Comparison of ENCODE assay signal across 1 cellular context in the genomic region with DNA sequence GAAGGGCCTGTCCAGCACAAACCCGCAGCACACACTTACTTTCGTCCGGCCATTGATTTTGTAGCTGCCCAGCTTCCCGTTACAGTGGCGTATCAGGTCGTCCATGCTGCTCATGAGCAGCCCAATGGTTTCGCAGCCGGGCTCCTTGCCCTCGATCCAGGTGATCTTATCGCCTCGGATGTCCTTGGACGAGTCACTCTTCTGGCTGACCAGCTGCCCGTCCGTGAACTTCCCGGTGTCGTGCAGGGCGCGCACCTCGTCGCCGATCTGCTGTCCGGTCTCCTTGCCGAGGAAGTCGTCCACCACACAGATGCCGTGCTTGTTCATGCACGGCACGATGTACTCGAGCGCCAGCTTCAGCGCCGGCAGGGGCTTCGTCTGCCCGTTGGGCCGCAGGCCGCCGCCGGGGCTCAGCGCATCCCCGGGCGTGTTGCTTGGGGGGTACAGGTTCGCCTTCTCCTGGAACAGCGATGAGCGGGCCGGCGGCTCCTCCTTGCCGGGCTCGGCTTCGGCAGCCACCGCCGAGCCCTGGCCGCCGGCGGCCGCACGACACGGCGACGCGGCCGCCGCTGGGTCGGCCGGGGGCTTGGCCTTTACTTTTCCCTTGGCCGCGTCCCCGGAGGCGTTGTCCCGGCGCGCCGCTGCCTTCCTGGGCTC.
A peak's percentile ranks its signal among the peaks of the same experiment; 100 is the strongest.
TF ChIP-seq lines count a peak whose summit lies in the region.

No MANE protein-coding gene starts in this region.

TF ChIP-seq in K562, 482 proteins besides CTCF, POLR2A, EP300 and RAD21 (continued from another document and continues in another):
- TF ChIP-seq, protein P1, sequence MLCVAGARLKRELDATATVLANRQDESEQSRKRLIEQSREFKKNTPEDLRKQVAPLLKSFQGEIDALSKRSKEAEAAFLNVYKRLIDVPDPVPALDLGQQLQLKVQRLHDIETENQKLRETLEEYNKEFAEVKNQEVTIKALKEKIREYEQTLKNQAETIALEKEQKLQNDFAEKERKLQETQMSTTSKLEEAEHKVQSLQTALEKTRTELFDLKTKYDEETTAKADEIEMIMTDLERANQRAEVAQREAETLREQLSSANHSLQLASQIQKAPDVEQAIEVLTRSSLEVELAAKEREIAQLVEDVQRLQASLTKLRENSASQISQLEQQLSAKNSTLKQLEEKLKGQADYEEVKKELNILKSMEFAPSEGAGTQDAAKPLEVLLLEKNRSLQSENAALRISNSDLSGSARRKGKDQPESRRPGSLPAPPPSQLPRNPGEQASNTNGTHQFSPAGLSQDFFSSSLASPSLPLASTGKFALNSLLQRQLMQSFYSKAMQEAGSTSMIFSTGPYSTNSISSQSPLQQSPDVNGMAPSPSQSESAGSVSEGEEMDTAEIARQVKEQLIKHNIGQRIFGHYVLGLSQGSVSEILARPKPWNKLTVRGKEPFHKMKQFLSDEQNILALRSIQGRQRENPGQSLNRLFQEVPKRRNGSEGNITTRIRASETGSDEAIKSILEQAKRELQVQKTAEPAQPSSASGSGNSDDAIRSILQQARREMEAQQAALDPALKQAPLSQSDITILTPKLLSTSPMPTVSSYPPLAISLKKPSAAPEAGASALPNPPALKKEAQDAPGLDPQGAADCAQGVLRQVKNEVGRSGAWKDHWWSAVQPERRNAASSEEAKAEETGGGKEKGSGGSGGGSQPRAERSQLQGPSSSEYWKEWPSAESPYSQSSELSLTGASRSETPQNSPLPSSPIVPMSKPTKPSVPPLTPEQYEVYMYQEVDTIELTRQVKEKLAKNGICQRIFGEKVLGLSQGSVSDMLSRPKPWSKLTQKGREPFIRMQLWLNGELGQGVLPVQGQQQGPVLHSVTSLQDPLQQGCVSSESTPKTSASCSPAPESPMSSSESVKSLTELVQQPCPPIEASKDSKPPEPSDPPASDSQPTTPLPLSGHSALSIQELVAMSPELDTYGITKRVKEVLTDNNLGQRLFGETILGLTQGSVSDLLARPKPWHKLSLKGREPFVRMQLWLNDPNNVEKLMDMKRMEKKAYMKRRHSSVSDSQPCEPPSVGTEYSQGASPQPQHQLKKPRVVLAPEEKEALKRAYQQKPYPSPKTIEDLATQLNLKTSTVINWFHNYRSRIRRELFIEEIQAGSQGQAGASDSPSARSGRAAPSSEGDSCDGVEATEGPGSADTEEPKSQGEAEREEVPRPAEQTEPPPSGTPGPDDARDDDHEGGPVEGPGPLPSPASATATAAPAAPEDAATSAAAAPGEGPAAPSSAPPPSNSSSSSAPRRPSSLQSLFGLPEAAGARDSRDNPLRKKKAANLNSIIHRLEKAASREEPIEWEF (CRISPR knock-in tag; IDR thresholded peaks at IDR 0.05): no peak
- TF ChIP-seq HDGF (IDR thresholded peaks at IDR 0.05) (no peak), CBX3 (IDR thresholded peaks at IDR 0.05; ENCODE audit: borderline replicate concordance in 1 of 2, low read length in 2 of 2) (0 out of 3 replicates have a peak, but pooled peaks of 1 of the 2 experiments have one; percentile 15), ZNF586 (CRISPR knock-in tag; conservative IDR thresholded peaks at IDR 0.05) (no peak), FIP1L1 (IDR thresholded peaks at IDR 0.05; ENCODE audit: low read depth, low read length, poor library complexity, severe bottlenecking) (no peak), POLR2G (IDR thresholded peaks at IDR 0.05; ENCODE audit: low read depth, low read length) (peak; percentile 70), MYNN (IDR thresholded peaks at IDR 0.05) (0 out of 2 replicates have a peak, but pooled peaks have one; percentile 7), MYNN (CRISPR knock-in tag; IDR thresholded peaks at IDR 0.05) (no peak), RB1 (IDR thresholded peaks at IDR 0.05; ENCODE audit: low read depth) (0 out of 2 replicates have a peak, but pooled peaks have one; percentile 20), MAFG (tag; conservative IDR thresholded peaks at IDR 0.05) (no peak), SOX6 (IDR thresholded peaks at IDR 0.05) (0 out of 2 replicates have a peak, but pooled peaks have one; percentile 12), ZNF316 (IDR thresholded peaks at IDR 0.05) (no peak), BRF1 (IDR thresholded peaks at IDR 0.05; ENCODE audit: borderline replicate concordance, extremely low read depth, insufficient read length) (no peak), TBP (optimal IDR thresholded peaks at IDR 0.05; ENCODE audit: low read depth, low read length) (peak; percentile 7), DIDO1 (tag; IDR thresholded peaks at IDR 0.05; ENCODE audit: low read depth) (no peak), FOSL1 (tag; conservative IDR thresholded peaks at IDR 0.05) (peak; percentile 14), FOS (IDR thresholded peaks at IDR 0.05; ENCODE audit: extremely low read depth, insufficient read length) (no peak), SMAD4 (CRISPR knock-in tag; conservative IDR thresholded peaks at IDR 0.05) (0 out of 2 replicates have a peak, but pooled peaks have one; percentile 56), TEAD4 (IDR thresholded peaks at IDR 0.05; ENCODE audit: low read length) (peak; percentile 16; the same call in 1 of the 2 replicates), TEAD4 (CRISPR knock-in tag; IDR thresholded peaks at IDR 0.05; ENCODE audit: borderline replicate concordance) (no peak), ZNF431 (CRISPR knock-in tag; IDR thresholded peaks at IDR 0.05) (peak; percentile 47; the same call in 1 of the 2 replicates), ZNF436 (CRISPR knock-in tag; IDR thresholded peaks at IDR 0.05) (no peak), ZNF282 (CRISPR knock-in tag; IDR thresholded peaks at IDR 0.05) (peak; percentile 32; the same call in 1 of the 2 replicates), DDX20 (tag; IDR thresholded peaks at IDR 0.05; ENCODE audit: low read depth) (no peak), MIER1 (IDR thresholded peaks at IDR 0.05; ENCODE audit: low read depth) (no peak), SETDB1 (IDR thresholded peaks at IDR 0.05; ENCODE audit: low read length) (no peak), PHF20 (IDR thresholded peaks at IDR 0.05; ENCODE audit: partially characterized antibody) (peak; percentile 45)
- TF ChIP-seq, protein P2, sequence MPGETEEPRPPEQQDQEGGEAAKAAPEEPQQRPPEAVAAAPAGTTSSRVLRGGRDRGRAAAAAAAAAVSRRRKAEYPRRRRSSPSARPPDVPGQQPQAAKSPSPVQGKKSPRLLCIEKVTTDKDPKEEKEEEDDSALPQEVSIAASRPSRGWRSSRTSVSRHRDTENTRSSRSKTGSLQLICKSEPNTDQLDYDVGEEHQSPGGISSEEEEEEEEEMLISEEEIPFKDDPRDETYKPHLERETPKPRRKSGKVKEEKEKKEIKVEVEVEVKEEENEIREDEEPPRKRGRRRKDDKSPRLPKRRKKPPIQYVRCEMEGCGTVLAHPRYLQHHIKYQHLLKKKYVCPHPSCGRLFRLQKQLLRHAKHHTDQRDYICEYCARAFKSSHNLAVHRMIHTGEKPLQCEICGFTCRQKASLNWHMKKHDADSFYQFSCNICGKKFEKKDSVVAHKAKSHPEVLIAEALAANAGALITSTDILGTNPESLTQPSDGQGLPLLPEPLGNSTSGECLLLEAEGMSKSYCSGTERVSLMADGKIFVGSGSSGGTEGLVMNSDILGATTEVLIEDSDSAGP (CRISPR knock-in tag; IDR thresholded peaks at IDR 0.05): no peak
- TF ChIP-seq, protein P3, sequence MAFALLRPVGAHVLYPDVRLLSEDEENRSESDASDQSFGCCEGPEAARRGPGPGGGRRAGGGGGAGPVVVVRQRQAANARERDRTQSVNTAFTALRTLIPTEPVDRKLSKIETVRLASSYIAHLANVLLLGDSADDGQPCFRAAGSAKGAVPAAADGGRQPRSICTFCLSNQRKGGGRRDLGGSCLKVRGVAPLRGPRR (CRISPR knock-in tag; IDR thresholded peaks at IDR 0.05): no peak
- TF ChIP-seq, protein P4, sequence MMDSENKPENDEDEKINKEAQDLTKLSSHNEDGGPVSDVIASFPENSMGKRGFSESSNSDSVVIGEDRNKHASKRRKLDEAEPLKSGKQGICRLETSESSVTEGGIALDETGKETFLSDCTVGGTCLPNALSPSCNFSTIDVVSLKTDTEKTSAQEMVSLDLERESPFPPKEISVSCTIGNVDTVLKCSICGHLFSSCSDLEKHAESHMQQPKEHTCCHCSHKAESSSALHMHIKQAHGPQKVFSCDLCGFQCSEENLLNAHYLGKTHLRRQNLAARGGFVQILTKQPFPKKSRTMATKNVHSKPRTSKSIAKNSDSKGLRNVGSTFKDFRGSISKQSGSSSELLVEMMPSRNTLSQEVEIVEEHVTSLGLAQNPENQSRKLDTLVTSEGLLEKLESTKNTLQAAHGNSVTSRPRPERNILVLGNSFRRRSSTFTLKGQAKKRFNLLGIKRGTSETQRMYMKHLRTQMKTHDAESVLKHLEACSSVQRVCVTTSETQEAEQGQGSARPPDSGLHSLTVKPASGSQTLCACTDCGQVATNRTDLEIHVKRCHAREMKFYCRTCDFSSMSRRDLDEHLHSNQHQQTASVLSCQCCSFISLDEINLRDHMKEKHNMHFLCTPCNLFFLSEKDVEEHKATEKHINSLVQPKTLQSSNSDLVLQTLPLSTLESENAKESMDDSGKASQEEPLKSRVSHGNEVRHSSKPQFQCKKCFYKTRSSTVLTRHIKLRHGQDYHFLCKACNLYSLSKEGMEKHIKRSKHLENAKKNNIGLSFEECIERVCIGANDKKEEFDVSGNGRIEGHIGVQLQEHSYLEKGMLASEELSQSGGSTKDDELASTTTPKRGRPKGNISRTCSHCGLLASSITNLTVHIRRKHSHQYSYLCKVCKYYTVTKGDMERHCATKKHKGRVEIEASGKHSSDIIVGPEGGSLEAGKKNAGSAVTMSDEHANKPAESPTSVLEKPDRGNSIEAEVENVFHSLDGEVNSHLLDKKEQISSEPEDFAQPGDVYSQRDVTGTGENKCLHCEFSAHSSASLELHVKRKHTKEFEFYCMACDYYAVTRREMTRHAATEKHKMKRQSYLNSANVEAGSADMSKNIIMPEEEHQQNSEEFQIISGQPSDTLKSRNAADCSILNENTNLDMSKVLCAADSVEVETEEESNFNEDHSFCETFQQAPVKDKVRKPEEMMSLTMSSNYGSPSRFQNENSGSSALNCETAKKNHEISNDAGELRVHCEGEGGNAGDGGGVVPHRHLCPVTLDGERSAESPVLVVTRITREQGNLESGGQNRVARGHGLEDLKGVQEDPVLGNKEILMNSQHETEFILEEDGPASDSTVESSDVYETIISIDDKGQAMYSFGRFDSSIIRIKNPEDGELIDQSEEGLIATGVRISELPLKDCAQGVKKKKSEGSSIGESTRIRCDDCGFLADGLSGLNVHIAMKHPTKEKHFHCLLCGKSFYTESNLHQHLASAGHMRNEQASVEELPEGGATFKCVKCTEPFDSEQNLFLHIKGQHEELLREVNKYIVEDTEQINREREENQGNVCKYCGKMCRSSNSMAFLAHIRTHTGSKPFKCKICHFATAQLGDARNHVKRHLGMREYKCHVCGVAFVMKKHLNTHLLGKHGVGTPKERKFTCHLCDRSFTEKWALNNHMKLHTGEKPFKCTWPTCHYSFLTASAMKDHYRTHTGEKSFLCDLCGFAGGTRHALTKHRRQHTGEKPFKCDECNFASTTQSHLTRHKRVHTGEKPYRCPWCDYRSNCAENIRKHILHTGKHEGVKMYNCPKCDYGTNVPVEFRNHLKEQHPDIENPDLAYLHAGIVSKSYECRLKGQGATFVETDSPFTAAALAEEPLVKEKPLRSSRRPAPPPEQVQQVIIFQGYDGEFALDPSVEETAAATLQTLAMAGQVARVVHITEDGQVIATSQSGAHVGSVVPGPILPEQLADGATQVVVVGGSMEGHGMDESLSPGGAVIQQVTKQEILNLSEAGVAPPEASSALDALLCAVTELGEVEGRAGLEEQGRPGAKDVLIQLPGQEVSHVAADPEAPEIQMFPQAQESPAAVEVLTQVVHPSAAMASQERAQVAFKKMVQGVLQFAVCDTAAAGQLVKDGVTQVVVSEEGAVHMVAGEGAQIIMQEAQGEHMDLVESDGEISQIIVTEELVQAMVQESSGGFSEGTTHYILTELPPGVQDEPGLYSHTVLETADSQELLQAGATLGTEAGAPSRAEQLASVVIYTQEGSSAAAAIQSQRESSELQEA (IDR thresholded peaks at IDR 0.05; ENCODE audit: low read depth): no peak
- TF ChIP-seq, protein P5, sequence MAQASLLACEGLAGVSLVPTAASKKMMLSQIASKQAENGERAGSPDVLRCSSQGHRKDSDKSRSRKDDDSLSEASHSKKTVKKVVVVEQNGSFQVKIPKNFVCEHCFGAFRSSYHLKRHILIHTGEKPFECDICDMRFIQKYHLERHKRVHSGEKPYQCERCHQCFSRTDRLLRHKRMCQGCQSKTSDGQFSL (CRISPR knock-in tag; IDR thresholded peaks at IDR 0.05): peak; percentile 53
- TF ChIP-seq, protein P5 (tag; IDR thresholded peaks at IDR 0.05): no peak
- TF ChIP-seq, protein P6, sequence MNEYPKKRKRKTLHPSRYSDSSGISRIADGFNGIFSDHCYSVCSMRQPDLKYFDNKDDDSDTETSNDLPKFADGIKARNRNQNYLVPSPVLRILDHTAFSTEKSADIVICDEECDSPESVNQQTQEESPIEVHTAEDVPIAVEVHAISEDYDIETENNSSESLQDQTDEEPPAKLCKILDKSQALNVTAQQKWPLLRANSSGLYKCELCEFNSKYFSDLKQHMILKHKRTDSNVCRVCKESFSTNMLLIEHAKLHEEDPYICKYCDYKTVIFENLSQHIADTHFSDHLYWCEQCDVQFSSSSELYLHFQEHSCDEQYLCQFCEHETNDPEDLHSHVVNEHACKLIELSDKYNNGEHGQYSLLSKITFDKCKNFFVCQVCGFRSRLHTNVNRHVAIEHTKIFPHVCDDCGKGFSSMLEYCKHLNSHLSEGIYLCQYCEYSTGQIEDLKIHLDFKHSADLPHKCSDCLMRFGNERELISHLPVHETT (CRISPR knock-in tag; conservative IDR thresholded peaks at IDR 0.05 in 1 of 2, IDR thresholded peaks at IDR 0.05 in 1 of 2): no peak
